39 cellular contexts compared by ENCODE assay signal in genomic region chr17:61625564-61625963, GRCh38. TPM values are rescaled to one million over a fixed set of nuclear protein-coding genes. Genes with fewer than 3 reads are reported as not detected.
"Had no signal": no experiment of that assay in that cellular context is flagged by ENCODE, and none has a peak within 500 bp of the region (broad histone marks: within the 10 kb centered on the region; RNA-seq: fewer than 3 reads in every experiment).

No MANE protein-coding gene starts in this region.

- DNase-seq: Karpas-422, Kasumi-1, MG63, MM.1S, MV-4-11, NCI-H1048, NCI-H1092, NCI-H1092 treated with DMSO at 0.1 percent for 48 hours, NCI-H1105, NCI-H1105 treated with DMSO at 0.1 percent for 48 hours, NCI-H1417, NCI-H1417 treated with DMSO at 0.1 percent for 48 hours, NCI-H1436, NCI-H1436 treated with DMSO at 0.1 percent for 48 hours, NCI-H146, NCI-H1694, NCI-H1694 treated with DMSO at 0.1 percent for 48 hours, NCI-H187, NCI-H187 treated with DMSO at 0.1 percent for 48 hours, NCI-H1930, NCI-H2029, NCI-H2029 treated with DMSO at 0.1 percent for 48 hours, NCI-H2081, NCI-H2081 treated with DMSO at 0.1 percent for 48 hours, NCI-H2107, NCI-H2171, NCI-H2171 treated with DMSO at 0.1 percent for 48 hours, NCI-H2227 treated with DMSO at 0.1 percent for 48 hours, NCI-H226, NCI-H345, NCI-H446, NCI-H446 treated with DMSO at 0.1 percent for 48 hours, NCI-H510A, NCI-H510A treated with DMSO at 0.1 percent for 48 hours, NCI-H524 had no signal

- H3K27me3 ChIP-seq: MG63 had no signal

- H3K4me3 ChIP-seq: MG63 had no signal

- H3K36me3 ChIP-seq: MG63 had no signal

RNA-seq across cellular contexts. Expression of gene NACA2, which starts 34.5 kb away (rescaled TPM):
- total RNA-seq: LHCN-M2, M059J, MCF 10A, NCI-H460 had no signal
